ENCODE assay signal across 15 cellular contexts in genomic region chr2:218734190-218734975, GRCh38. TPM values are rescaled to one million over a fixed set of nuclear protein-coding genes. Genes with fewer than 3 reads are reported as not detected.
DNase-seq lines count a peak whose midpoint lies in the region; ATAC-seq, FAIRE-seq and TF ChIP-seq lines count a peak whose summit lies in the region.
"Had no signal": no experiment of that assay in that cellular context is flagged by ENCODE, and none has a peak within 500 bp of the region (broad histone marks: within the 10 kb centered on the region; RNA-seq: fewer than 3 reads in every experiment).

No MANE protein-coding gene starts in this region.

- no peak for TF ChIP-seq RAD21 in IMR-90 (IDR thresholded peaks at IDR 0.05; ENCODE audit: low read length)

- dilution Hi-C loops in IMR-90 (cut with HindIII; ENCODE audit: low sequenced_read_pairs, unreplicated experiment): no loop called here

- H3K56ac ChIP-seq in IMR-90 (ENCODE audit: extremely low read depth, insufficient read depth, low read length): no peak overlapping the region

- H2BK15ac ChIP-seq in IMR-90 (ENCODE audit: low read depth, low read length): peak overlapping the region; percentile 81; the same call in 2 of the 3 replicates

- TF ChIP-seq CTCF in CD14-positive monocyte (IDR thresholded peaks at IDR 0.05) (no peak), IMR-90 (conservative IDR thresholded peaks at IDR 0.05; ENCODE audit: low read depth, low read length) (no peak), bronchial epithelial cell (IDR thresholded peaks at IDR 0.05; ENCODE audit: insufficient read depth, low read length, severe bottlenecking) (no peak), chondrocyte (IDR thresholded peaks at IDR 0.05) (no peak), thyroid gland (IDR thresholded peaks at IDR 0.05) (no peak)

- peaks cover 41 to 78% of the 10 kb centered on the region in 2 experiments for H3K79me1 ChIP-seq in IMR-90 (ENCODE audit: low read depth in 1 of 2, low read length in 2 of 2)

- peak overlapping the region; percentile 34 for H2AFZ ChIP-seq in IMR-90 (replicated peaks; ENCODE audit: low read length, poor library complexity)

- BruUV-seq in IMR-90 (replicated peaks; lab: Mats Ljungman, UMichigan): no TSS peak

- in situ Hi-C loops in IMR-90 (cut with MboI; ENCODE audit: low sequenced_read_pairs): no loop called here

- no CpG with 5 or more reads among the region's 8 CpGs for WGBS in IMR-90 (ENCODE audit: extremely low coverage in 2 of 2, insufficient read length in 1 of 2), 2 experiments
- WGBS in thyroid gland, 2 donors: 96% methylated on average over 8 of the region's 8 CpGs

- H3K23ac ChIP-seq in IMR-90 (ENCODE audit: low read depth, low read length): peak overlapping the region; percentile 68

- peak overlapping the region; percentile 74; the same call in 1 of the 2 replicates for H2BK20ac ChIP-seq in IMR-90 (ENCODE audit: low read depth, low read length)

- DNase-seq in CD14-positive monocyte (ENCODE audit: low spot score) (no peak), IMR-90 (peak; percentile 23), bronchial epithelial cell (ENCODE audit: low read depth) (peak; percentile 12), chondrocyte (ENCODE audit: low spot score) (no peak), SK-N-DZ (ENCODE audit: low spot score) (no peak), thyroid gland (no peak)
- no peak for DNase-seq in natural killer cell treated with Interleukin-12 subunit alpha and Interleukin-12 subunit beta and Interleukin-15 and Interleukin-18, amount 100 ng/mL, for 72 hours (ENCODE audit: low spot score)
- DNase-seq: CD4-positive, alpha-beta T cell; NCI-H1417; NCI-H510A; retina; T1000 had no signal

- peak; percentile 52 for FAIRE-seq in bronchial epithelial cell (lab: Jason Lieb, UNC)

- ATAC-seq in IMR-90 (ENCODE audit: low read depth) (no peak), GM21423 (IDR thresholded peaks at IDR 0.05; ENCODE audit: unreplicated experiment) (no peak)
- ATAC-seq in natural killer cell treated with Interleukin-12 subunit alpha and Interleukin-12 subunit beta and Interleukin-15 and Interleukin-18, amount 100 ng/mL, for 72 hours: no peak

- H3K9me3 Mint-ChIP-seq in CD14-positive monocyte: peaks cover 0 to 12% (median 4%) of the 10 kb centered on the region in 7 donors
- H3K9me3 Mint-ChIP-seq in natural killer cell treated with Interleukin-12 subunit alpha and Interleukin-12 subunit beta and Interleukin-15 and Interleukin-18, amount 100 ng/mL, for 72 hours: no peaks in the 10 kb centered on the region
- no peaks in the 10 kb centered on the region for H3K9me3 Mint-ChIP-seq in chondrocyte (ENCODE audit: low read depth)
- H3K9me3 Mint-ChIP-seq: CD4-positive, alpha-beta T cell; stimulated activated naive CD8-positive, alpha-beta T cell treated with anti-CD3 and anti-CD28 coated beads, Interleukin-15, Interleukin-2, amounts not matched to agents 100 ng/mL and 50 ng/mL, for 24 hours had no signal

- H3K27me3 Mint-ChIP-seq in CD14-positive monocyte (ENCODE audit: low read depth in 3 of 3) (peaks cover 0 to 1% (median 0%) of the 10 kb centered on the region in 3 donors), chondrocyte (ENCODE audit: low read depth) (no peaks in the 10 kb centered on the region)
- no peaks in the 10 kb centered on the region for H3K27me3 Mint-ChIP-seq in natural killer cell treated with Interleukin-12 subunit alpha and Interleukin-12 subunit beta and Interleukin-15 and Interleukin-18, amount 100 ng/mL, for 72 hours
- H3K27me3 Mint-ChIP-seq: CD4-positive, alpha-beta T cell; stimulated activated naive CD8-positive, alpha-beta T cell treated with anti-CD3 and anti-CD28 coated beads, Interleukin-15, Interleukin-2, amounts not matched to agents 100 ng/mL and 50 ng/mL, for 24 hours had no signal

- H3K27me3 ChIP-seq in IMR-90 (ENCODE audit: control insufficient read depth, insufficient read depth, low read length) (no peaks in the 10 kb centered on the region), bronchial epithelial cell (ENCODE audit: control insufficient read depth, insufficient read depth, low read length) (no peaks in the 10 kb centered on the region), thyroid gland (no peaks in the 10 kb centered on the region)

- H3K4me1 ChIP-seq in IMR-90 (ENCODE audit: control insufficient read depth, insufficient read depth, low read length): peaks cover 20% of the 10 kb centered on the region
- H3K4me1 ChIP-seq in thyroid gland: peaks cover 0 to 4% of the 10 kb centered on the region in 2 donors

- H2BK120ac ChIP-seq in IMR-90 (ENCODE audit: low read depth, low read length): peak overlapping the region; percentile 84

- H3K4me3 Mint-ChIP-seq in CD14-positive monocyte: peak overlapping the region in 1 of 2 donors; percentile 75
- H3K4me3 Mint-ChIP-seq in natural killer cell treated with Interleukin-12 subunit alpha and Interleukin-12 subunit beta and Interleukin-15 and Interleukin-18, amount 100 ng/mL, for 72 hours: peak overlapping the region; percentile 65
- H3K4me3 Mint-ChIP-seq in chondrocyte (ENCODE audit: unreplicated experiment): no peak overlapping the region
- H3K4me3 Mint-ChIP-seq: CD4-positive, alpha-beta T cell had no signal

- intact Hi-C loops in CD14-positive monocyte (cut with micrococcal nuclease) (loop anchor here in 1 of 2 donors (5.0 kb wide), 2 partner anchors 88 to 103 kb away; no protein-coding TSS in a partner anchor), IMR-90 (cut with micrococcal nuclease) (loop anchor here (5.0 kb wide), 1 partner anchor 73 kb away; no protein-coding TSS in a partner anchor), thyroid gland (cut with DNase I) (loop anchor here (5.0 kb wide), 1 partner anchor 113 kb away; no protein-coding TSS in a partner anchor)

- peak overlapping the region; percentile 90 for H2BK5ac ChIP-seq in IMR-90 (ENCODE audit: low read depth, low read length, poor library complexity, severe bottlenecking)

- H3K27ac Mint-ChIP-seq in CD14-positive monocyte (peak overlapping the region; percentile 98 to 100 (median 100)), chondrocyte (ENCODE audit: unreplicated experiment) (no peak overlapping the region)
- peak overlapping the region; percentile 66 to 74 for H3K27ac Mint-ChIP-seq in natural killer cell treated with Interleukin-12 subunit alpha and Interleukin-12 subunit beta and Interleukin-15 and Interleukin-18, amount 100 ng/mL, for 72 hours

- H3K36me3 Mint-ChIP-seq in CD14-positive monocyte (peaks cover 56 to 62% of the 10 kb centered on the region in 2 donors), chondrocyte (ENCODE audit: low read depth) (peaks cover 11% of the 10 kb centered on the region)
- peaks cover 11% of the 10 kb centered on the region for H3K36me3 Mint-ChIP-seq in natural killer cell treated with Interleukin-12 subunit alpha and Interleukin-12 subunit beta and Interleukin-15 and Interleukin-18, amount 100 ng/mL, for 72 hours

- H3K9me1 ChIP-seq in IMR-90 (ENCODE audit: insufficient read depth, low read length): peaks cover 25% of the 10 kb centered on the region

- peak overlapping the region; percentile 90 for H2AK9ac ChIP-seq in IMR-90 (replicated peaks; ENCODE audit: low read depth, low read length, poor library complexity)

- H3K4me1 Mint-ChIP-seq in CD14-positive monocyte: peaks cover 63% of the 10 kb centered on the region
- peaks cover 18 to 23% of the 10 kb centered on the region in 2 donors for H3K4me1 Mint-ChIP-seq in natural killer cell treated with Interleukin-12 subunit alpha and Interleukin-12 subunit beta and Interleukin-15 and Interleukin-18, amount 100 ng/mL, for 72 hours (ENCODE audit: low read depth in 2 of 2)
- peaks cover 41% of the 10 kb centered on the region for H3K4me1 Mint-ChIP-seq in chondrocyte (ENCODE audit: low read depth)

- H2AK5ac ChIP-seq in IMR-90 (ENCODE audit: low read depth, low read length): peak overlapping the region; percentile 81; the same call in 1 of the 2 replicates

- peaks cover 18% of the 10 kb centered on the region for H3K36me3 ChIP-seq in IMR-90 (ENCODE audit: control insufficient read depth, insufficient read depth, low read length)
- H3K36me3 ChIP-seq in bronchial epithelial cell (ENCODE audit: control insufficient read depth, insufficient read depth, low read length): peaks cover 8% of the 10 kb centered on the region
- H3K36me3 ChIP-seq in thyroid gland: peaks cover 0 to 15% of the 10 kb centered on the region in 2 donors

- peak overlapping the region; percentile 51 for H4K91ac ChIP-seq in IMR-90 (ENCODE audit: insufficient read depth, low read depth, low read length)

- no peak overlapping the region for H3K9ac ChIP-seq in IMR-90 (ENCODE audit: low read depth, low read length)

- CTCF ChIA-PET in IMR-90 (lab: Yijun Ruan, JAX): interaction anchor here (0.5 to 1.0 kb wide), 2 partner anchors 24 to 441 kb away, joined by 3 to 4 read pairs; no protein-coding TSS in a partner anchor

- H3K18ac ChIP-seq in IMR-90 (ENCODE audit: low read depth, low read length): peak overlapping the region; percentile 87

- H4K5ac ChIP-seq in IMR-90 (ENCODE audit: low read depth, low read length): peak overlapping the region; percentile 93

- H3K4me3 ChIP-seq in IMR-90 (ENCODE audit: insufficient read depth, low read depth, low read length) (no peak overlapping the region), bronchial epithelial cell (ENCODE audit: low read depth, low read length) (no peak overlapping the region), thyroid gland (replicated peaks in 1 of 3) (no peak overlapping the region)
- H3K4me3 ChIP-seq: coronary artery had no signal

- peak overlapping the region; percentile 93 for H3K14ac ChIP-seq in IMR-90 (replicated peaks; ENCODE audit: low read depth, low read length)

- peaks cover 4% of the 10 kb centered on the region; the same call in 1 of the 2 replicates for H4K20me1 ChIP-seq in IMR-90 (ENCODE audit: insufficient read depth, low read length)

- no peak for TF ChIP-seq POLR2A in IMR-90 (IDR thresholded peaks at IDR 0.05; ENCODE audit: low read depth, low read length)
- TF ChIP-seq POLR2A in thyroid gland (IDR thresholded peaks at IDR 0.05): no peak

- peak overlapping the region; percentile 30; the same call in 1 of the 2 replicates for H3K27ac ChIP-seq in IMR-90 (ENCODE audit: insufficient read depth, low read length)
- no peak overlapping the region for H3K27ac ChIP-seq in thyroid gland

- no peak overlapping the region; the same call in 1 of the 2 replicates for H3K4me2 ChIP-seq in IMR-90 (ENCODE audit: low read depth, low read length)

- POLR2A ChIA-PET in IMR-90 (lab: Charles Lee; ENCODE audit: unreplicated experiment): no interaction called here

- peak overlapping the region; percentile 2 to 82; a peak in 3 of 4 replicates for H4K8ac ChIP-seq in IMR-90 (ENCODE audit: low read depth in 2 of 2, low read length in 2 of 2)

- peak overlapping the region; percentile 86 for H3K4ac ChIP-seq in IMR-90 (ENCODE audit: low read depth, low read length)

- no peaks in the 10 kb centered on the region for H3K9me3 ChIP-seq in IMR-90 (ENCODE audit: control insufficient read depth, insufficient read depth, low read length)
- H3K9me3 ChIP-seq in thyroid gland: no peaks in the 10 kb centered on the region

RNA-seq across cellular contexts. Expression of gene TTLL4, which starts 23.7 kb away (rescaled TPM):
- 10 to 100 TPM; 13.5 to 16.3 TPM for polyA plus RNA-seq in CD14-positive monocyte
- 8.3 and 9.0 TPM in 2 replicates for total RNA-seq in IMR-90 (2012; rRNA removed)
- polyA plus RNA-seq in IMR-90 (2012; rRNA removed): 22.8 and 22.9 TPM in 2 replicates
- polyA plus RNA-seq in IMR-90 (2012; cell fraction: cytosol; rRNA removed): 6.1 and 7.0 TPM in 2 replicates
- polyA plus RNA-seq in IMR-90 (2012; cell fraction: nucleus; rRNA removed; ENCODE audit: low replicate concordance): 54.6 and 77.3 TPM in 2 replicates
- 5.5 and 6.8 TPM in 2 replicates for total RNA-seq in bronchial epithelial cell
- total RNA-seq in natural killer cell treated with Interleukin-12 subunit alpha and Interleukin-12 subunit beta and Interleukin-15 and Interleukin-18, amount 100 ng/mL, for 72 hours: 10 to 100 TPM; 36.2 to 66.3 TPM
- total RNA-seq in chondrocyte: 20.3 to 21.3 TPM (median 20.7 TPM) in 3 replicates
- 24.8 and 25.9 TPM in 2 replicates for polyA plus RNA-seq in SK-N-DZ (2014; cell fraction: cytosol; rRNA removed)
- polyA plus RNA-seq in SK-N-DZ (2014; cell fraction: nucleus; rRNA removed): 85.3 and 102 TPM in 2 replicates
- total RNA-seq in thyroid gland: 10 to 100 TPM in 3 of 4 donors, 1 to 10 TPM in 1; 5.7 to 19.2 (median 12.5) TPM

RNA-seq across cellular contexts. Expression of gene CYP27A1, which starts 47.6 kb away (rescaled TPM):
- polyA plus RNA-seq in CD14-positive monocyte (100 to 1,000 TPM; 214 to 218 TPM), IMR-90 (2012; rRNA removed) (4.5 and 5.3 TPM in 2 replicates)
- total RNA-seq in IMR-90 (2012; rRNA removed) (4.2 and 5.2 TPM in 2 replicates), bronchial epithelial cell (0.13 and 0.26 TPM in 2 replicates), chondrocyte (1.7 to 5.2 TPM (median 4.7 TPM) in 3 replicates), thyroid gland (10 to 100 TPM in 3 of 4 donors, 1 to 10 TPM in 1; 9.0 to 26.8 (median 17.0) TPM)
- 10.6 and 10.9 TPM in 2 replicates for polyA plus RNA-seq in IMR-90 (2012; cell fraction: cytosol; rRNA removed)
- 8.2 and 11.4 TPM in 2 replicates for polyA plus RNA-seq in IMR-90 (2012; cell fraction: nucleus; rRNA removed; ENCODE audit: low replicate concordance)
- total RNA-seq in natural killer cell treated with Interleukin-12 subunit alpha and Interleukin-12 subunit beta and Interleukin-15 and Interleukin-18, amount 100 ng/mL, for 72 hours: under 1 TPM in 1 of 2 donors, not detected in 1; 0.24 TPM
- 0.48 TPM in 1 of 2 replicates, not detected in the other for polyA plus RNA-seq in SK-N-DZ (2014; cell fraction: cytosol; rRNA removed)
- 0.30 and 0.49 TPM in 2 replicates for polyA plus RNA-seq in SK-N-DZ (2014; cell fraction: nucleus; rRNA removed)

Comparison
In these comparisons a context has a peak if more than half of its experiments do, and no peak if none do; other contexts are left out.
1. DNase-seq: peak in IMR-90 (single experiment) and bronchial epithelial cell (single experiment); none in CD14-positive monocyte (single experiment), natural killer cell treated with Interleukin-12 subunit alpha and Interleukin-12 subunit beta and Interleukin-15 and Interleukin-18, amount 100 ng/mL, for 72 hours (single experiment), chondrocyte (single experiment), SK-N-DZ (single experiment) and thyroid gland (0 of 2).